ENCODE assay signal across 1 cellular context in the genomic region with DNA sequence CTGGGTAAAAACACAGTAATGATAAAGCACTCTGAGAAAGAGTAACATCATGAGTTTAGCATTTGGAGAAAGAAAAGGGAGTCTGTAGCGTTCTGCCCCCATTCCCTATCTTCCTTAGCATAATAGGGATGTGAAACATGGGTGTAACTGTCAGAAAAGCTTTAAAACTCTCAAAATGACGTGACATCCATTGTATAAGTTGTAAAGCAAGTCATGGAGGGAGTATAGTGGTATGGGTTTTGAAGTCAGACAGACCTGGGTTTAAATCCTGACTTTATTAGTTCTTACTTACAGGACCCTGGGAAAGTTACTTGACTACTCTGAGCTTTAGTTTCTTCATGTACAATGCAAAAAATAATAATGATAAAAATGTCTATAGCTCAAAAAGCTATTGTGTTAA.
TF ChIP-seq lines count a peak whose summit lies in the region.

No MANE protein-coding gene starts in this region.

TF ChIP-seq in GM12878, 131 proteins besides CTCF, POLR2A, EP300 and RAD21 (continued from another document):
- TF ChIP-seq, protein P1, sequence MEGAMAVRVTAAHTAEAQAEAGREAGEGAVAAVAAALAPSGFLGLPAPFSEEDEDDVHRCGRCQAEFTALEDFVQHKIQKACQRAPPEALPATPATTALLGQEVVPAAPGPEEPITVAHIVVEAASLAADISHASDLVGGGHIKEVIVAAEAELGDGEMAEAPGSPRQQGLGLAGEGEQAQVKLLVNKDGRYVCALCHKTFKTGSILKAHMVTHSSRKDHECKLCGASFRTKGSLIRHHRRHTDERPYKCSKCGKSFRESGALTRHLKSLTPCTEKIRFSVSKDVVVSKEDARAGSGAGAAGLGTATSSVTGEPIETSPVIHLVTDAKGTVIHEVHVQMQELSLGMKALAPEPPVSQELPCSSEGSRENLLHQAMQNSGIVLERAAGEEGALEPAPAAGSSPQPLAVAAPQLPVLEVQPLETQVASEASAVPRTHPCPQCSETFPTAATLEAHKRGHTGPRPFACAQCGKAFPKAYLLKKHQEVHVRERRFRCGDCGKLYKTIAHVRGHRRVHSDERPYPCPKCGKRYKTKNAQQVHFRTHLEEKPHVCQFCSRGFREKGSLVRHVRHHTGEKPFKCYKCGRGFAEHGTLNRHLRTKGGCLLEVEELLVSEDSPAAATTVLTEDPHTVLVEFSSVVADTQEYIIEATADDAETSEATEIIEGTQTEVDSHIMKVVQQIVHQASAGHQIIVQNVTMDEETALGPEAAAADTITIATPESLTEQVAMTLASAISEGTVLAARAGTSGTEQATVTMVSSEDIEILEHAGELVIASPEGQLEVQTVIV (IDR thresholded peaks at IDR 0.05; ENCODE audit: borderline replicate concordance, partially characterized antibody): no peak
- no peak for TF ChIP-seq CEBPB (IDR thresholded peaks at IDR 0.05; ENCODE audit: borderline replicate concordance in 1 of 2, low read depth in 2 of 2, low read length in 2 of 2)
- TF ChIP-seq IKZF2 (IDR thresholded peaks at IDR 0.05): peak; percentile 57 to 69; a peak in 2 of 4 replicates
- 0 out of 2 replicates have a peak, but pooled peaks have one; percentile 42 for TF ChIP-seq MTA2 (IDR thresholded peaks at IDR 0.05; ENCODE audit: low read depth)
